In the genomic region with DNA sequence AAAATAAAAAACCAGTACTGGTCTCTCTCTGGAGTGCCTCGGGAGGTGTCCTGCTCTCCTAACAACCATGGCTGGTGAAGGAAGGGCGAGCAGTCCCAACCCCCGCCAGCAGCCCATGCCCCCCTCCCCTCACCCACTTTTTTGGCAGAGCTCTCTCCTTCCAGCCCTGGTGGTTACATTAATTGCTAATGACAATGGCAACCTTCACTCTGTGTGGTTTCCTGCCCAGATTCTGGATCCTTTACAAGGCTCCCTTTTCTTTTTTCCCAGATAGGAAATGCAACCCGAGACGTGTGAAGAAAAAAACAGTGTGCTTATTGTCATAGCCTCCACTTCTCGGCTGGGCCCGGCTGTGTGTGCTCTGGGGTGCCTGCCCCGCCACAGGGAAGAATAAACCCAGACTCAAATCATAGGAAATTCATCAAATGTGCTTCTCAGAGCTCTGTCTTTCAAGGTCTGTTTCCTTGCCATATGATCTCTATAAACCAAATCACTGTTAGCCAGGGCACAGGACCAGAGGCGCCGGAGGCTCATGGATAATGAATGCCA, we compare ENCODE assay signal across 9 cellular contexts.
DNase-seq lines count a peak whose midpoint lies in the region; ATAC-seq and TF ChIP-seq lines count a peak whose summit lies in the region.
"Had no signal": no experiment of that assay in that cellular context is flagged by ENCODE, and none has a peak within 500 bp of the region (broad histone marks: within the 10 kb centered on the region; RNA-seq: fewer than 3 reads in every experiment).

No MANE protein-coding gene starts in this region.

- DNase-seq in Right ventricle myocardium superior (no peak), left ventricle myocardium inferior (no peak), astrocyte of the spinal cord (ENCODE audit: low read depth, low spot score) (peak; percentile 75), left kidney (ENCODE audit: low read depth, low spot score) (peak; percentile 62), aorta (no peak), HCEC 1CT (no peak)
- no peak for DNase-seq in stimulated activated CD4-positive, alpha-beta T cell treated with anti-CD3 and anti-CD28 coated beads, Interleukin-4, amount 100 ng/mL, for 4 hours
- DNase-seq: NCI-H146 had no signal

- intact Hi-C loops in Right ventricle myocardium superior (cut with DNase I) (no loop called here), left ventricle myocardium inferior (cut with micrococcal nuclease) (no loop called here), aorta (cut with DNase I) (no loop called here)

- H3K4me1 ChIP-seq in left ventricle myocardium inferior (peaks cover 36% of the 10 kb centered on the region), aorta (ENCODE audit: control insufficient read depth in 1 of 2, insufficient read depth in 2 of 2, low read length in 2 of 2) (no peaks in the 10 kb centered on the region)

- no peak for TF ChIP-seq CTCF in left ventricle myocardium inferior (IDR thresholded peaks at IDR 0.05; ENCODE audit: borderline replicate concordance)
- TF ChIP-seq CTCF in astrocyte of the spinal cord (IDR thresholded peaks at IDR 0.05; ENCODE audit: low read depth, low read length): no peak

- peak; percentile 45 for ATAC-seq in Right ventricle myocardium superior (ENCODE audit: poor library complexity)
- ATAC-seq in aorta (ENCODE audit: low FRiP score): peak; percentile 7
- no peak for ATAC-seq in GM21786 (IDR thresholded peaks at IDR 0.05; ENCODE audit: unreplicated experiment)

- H3K4me3 ChIP-seq in left ventricle myocardium inferior: no peak overlapping the region
- no peak overlapping the region for H3K4me3 ChIP-seq in astrocyte of the spinal cord (ENCODE audit: low read depth, low read length)
- H3K4me3 ChIP-seq in aorta (ENCODE audit: low read length in 2 of 2): no peak overlapping the region

- no peak overlapping the region for H3K27ac ChIP-seq in left ventricle myocardium inferior (replicated peaks)
- H3K27ac ChIP-seq in aorta (ENCODE audit: low read depth in 1 of 2, low read length in 2 of 2): no peak overlapping the region

- 41 to 43% methylated on average over 10 of the region's 10 CpGs for WGBS in aorta, 2 donors

- H3K9me3 ChIP-seq in left ventricle myocardium inferior (replicated peaks): no peaks in the 10 kb centered on the region
- H3K9me3 ChIP-seq in aorta (ENCODE audit: control insufficient read depth, low read length): no peaks in the 10 kb centered on the region

- in situ Hi-C loops in astrocyte of the spinal cord (cut with HindIII; ENCODE audit: low sequenced_read_pairs): no loop called here

- H3K36me3 ChIP-seq in left ventricle myocardium inferior: no peaks in the 10 kb centered on the region
- H3K36me3 ChIP-seq in aorta (ENCODE audit: control insufficient read depth in 1 of 2, insufficient read depth in 2 of 2, low read length in 1 of 2): no peaks in the 10 kb centered on the region

- H3K27me3 ChIP-seq in left ventricle myocardium inferior (ENCODE audit: low read depth): no peaks in the 10 kb centered on the region
- no peaks in the 10 kb centered on the region for H3K27me3 ChIP-seq in aorta (ENCODE audit: control insufficient read depth in 1 of 2, insufficient read depth in 2 of 2, low read length in 1 of 2)

Comparison
In these comparisons a context has a peak if more than half of its experiments do, and no peak if none do; other contexts are left out.
1. DNase-seq: peak in astrocyte of the spinal cord (single experiment) and left kidney (single experiment); none in Right ventricle myocardium superior (single experiment), left ventricle myocardium inferior (single experiment), aorta (0 of 2), HCEC 1CT (single experiment) and stimulated activated CD4-positive, alpha-beta T cell treated with anti-CD3 and anti-CD28 coated beads, Interleukin-4, amount 100 ng/mL, for 4 hours (0 of 2).